8 cellular contexts compared by ENCODE assay signal in the genomic region with DNA sequence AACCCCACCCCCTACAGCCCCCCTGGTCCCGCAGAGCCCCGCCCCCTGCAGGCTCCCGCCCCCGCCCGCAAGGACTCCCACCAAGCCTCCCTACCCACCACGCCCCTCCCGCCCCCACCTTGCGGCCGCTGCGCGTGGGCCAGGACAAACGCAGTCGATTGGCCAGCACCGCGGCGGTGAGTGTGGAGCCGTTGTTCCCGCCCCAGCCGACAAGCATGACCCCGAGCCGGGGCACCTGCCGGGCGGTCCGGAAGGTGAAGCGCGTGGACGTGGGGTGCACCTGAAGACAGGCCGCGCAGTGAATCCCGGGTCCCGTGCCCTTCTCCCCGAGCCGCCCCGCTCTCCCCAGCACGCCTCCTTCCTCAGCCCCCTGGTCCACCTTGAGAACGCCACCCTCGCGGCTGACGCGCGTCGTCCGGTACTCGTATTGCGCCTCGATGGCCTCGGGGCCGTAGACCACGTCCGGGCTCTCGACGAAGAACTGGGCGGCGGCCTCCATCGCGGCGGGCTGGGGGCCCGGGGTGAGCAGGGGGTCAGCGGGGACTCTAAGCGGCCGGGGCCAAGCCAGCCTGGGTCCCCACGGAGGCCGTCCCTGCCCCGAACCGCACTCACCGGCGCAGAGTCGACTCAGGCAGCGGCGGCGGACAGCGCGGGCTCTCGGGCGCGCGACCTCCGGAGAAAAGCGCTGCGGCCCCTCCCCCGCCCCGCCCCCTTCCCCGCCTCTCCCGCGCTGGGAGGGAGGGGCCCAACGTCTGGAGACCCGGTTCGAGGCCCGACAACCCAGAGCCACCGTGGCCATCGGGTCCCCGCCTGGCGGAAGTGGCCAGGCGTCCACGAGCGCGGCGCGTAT. TPM values are rescaled to one million over a fixed set of nuclear protein-coding genes. Genes with fewer than 3 reads are reported as not detected.
DNase-seq lines count a peak whose midpoint lies in the region; ATAC-seq and TF ChIP-seq lines count a peak whose summit lies in the region.

A gene (minus strand): TSS at position 653 of the 850 bp plus-strand sequence. CDS start 154 bp downstream, at position 499.

- no peak for TF ChIP-seq CTCF in foreskin keratinocyte (conservative IDR thresholded peaks at IDR 0.05)
- no peak for TF ChIP-seq CTCF in vagina (IDR thresholded peaks at IDR 0.05)

- peak in 1 of 2 donors; percentile 7 for TF ChIP-seq POLR2A in vagina (IDR thresholded peaks at IDR 0.05)

- peak; percentile 1 for ATAC-seq in foreskin keratinocyte

- peaks cover 26% of the 10 kb centered on the region for H3K36me3 ChIP-seq in neuron (ENCODE audit: insufficient read depth, low read length)
- H3K36me3 ChIP-seq in vagina, result no peaks in the 10 kb centered on the region

- H3K27me3 ChIP-seq in foreskin keratinocyte (no peaks in the 10 kb centered on the region), neuron (ENCODE audit: insufficient read depth, low read length) (no peaks in the 10 kb centered on the region), vagina (no peaks in the 10 kb centered on the region)

- intact Hi-C loops in vagina (cut with DNase I), result no loop called here

- H3K9me3 ChIP-seq in neuron (ENCODE audit: low read length) (peaks cover 2% of the 10 kb centered on the region), vagina (no peaks in the 10 kb centered on the region)

- H2AFZ ChIP-seq in neuron (ENCODE audit: low read depth, low read length), result peak within 1 kb of the TSS; percentile 24

- peak in 2 of 3 experiments; percentile 72 to 76 for DNase-seq in NCI-H1417 (lab: John Stamatoyannopoulos, UW)
- no peak for DNase-seq in NCI-H1417 treated with DMSO at 0.1 percent for 48 hours (lab: John Stamatoyannopoulos, UW)
- peak; percentile 92 for DNase-seq in NCI-H82 (lab: John Stamatoyannopoulos, UW)
- peak; percentile 58 for DNase-seq in activated gamma-delta T cell (lab: John Stamatoyannopoulos, UW)
- peak in 1 of 2 donors; percentile 58 for DNase-seq in foreskin keratinocyte
- DNase-seq in vagina (ENCODE audit: extremely low spot score in 2 of 2), result no peak
- DNase-seq in NCI-H446 (lab: John Stamatoyannopoulos, UW), result no peak

- H3K27ac ChIP-seq in foreskin keratinocyte (no peak within 1 kb of the TSS), vagina (peak within 1 kb of the TSS; percentile 78)

- peaks cover 4% of the 10 kb centered on the region for H3K4me1 ChIP-seq in foreskin keratinocyte
- H3K4me1 ChIP-seq in neuron (ENCODE audit: insufficient read depth, low read length), result peaks cover 42% of the 10 kb centered on the region
- H3K4me1 ChIP-seq in vagina, result peaks cover 56% of the 10 kb centered on the region

- peak within 1 kb of the TSS; percentile 83 for H3K4me3 ChIP-seq in neuron (ENCODE audit: low read length)
- H3K4me3 ChIP-seq in vagina, result peak within 1 kb of the TSS; percentile 66

RNA-seq across cellular contexts. Expression of the gene that starts here (rescaled TPM):
- total RNA-seq in foreskin keratinocyte (16.5 and 19.9 TPM in 2 replicates), vagina (57.5 TPM)
- polyA plus RNA-seq in foreskin keratinocyte, result 22.1 and 23.2 TPM in 2 replicates

Comparison
In these comparisons a context has a peak if more than half of its experiments do, and no peak if none do; other contexts are left out.
1. DNase-seq: peak in NCI-H1417 (2 of 3), NCI-H82 (single experiment) and activated gamma-delta T cell (single experiment); none in NCI-H1417 treated with DMSO at 0.1 percent for 48 hours (single experiment), vagina (0 of 2) and NCI-H446 (0 of 2).